Comparison of ENCODE assay signal across 11 cellular contexts in the genomic region with DNA sequence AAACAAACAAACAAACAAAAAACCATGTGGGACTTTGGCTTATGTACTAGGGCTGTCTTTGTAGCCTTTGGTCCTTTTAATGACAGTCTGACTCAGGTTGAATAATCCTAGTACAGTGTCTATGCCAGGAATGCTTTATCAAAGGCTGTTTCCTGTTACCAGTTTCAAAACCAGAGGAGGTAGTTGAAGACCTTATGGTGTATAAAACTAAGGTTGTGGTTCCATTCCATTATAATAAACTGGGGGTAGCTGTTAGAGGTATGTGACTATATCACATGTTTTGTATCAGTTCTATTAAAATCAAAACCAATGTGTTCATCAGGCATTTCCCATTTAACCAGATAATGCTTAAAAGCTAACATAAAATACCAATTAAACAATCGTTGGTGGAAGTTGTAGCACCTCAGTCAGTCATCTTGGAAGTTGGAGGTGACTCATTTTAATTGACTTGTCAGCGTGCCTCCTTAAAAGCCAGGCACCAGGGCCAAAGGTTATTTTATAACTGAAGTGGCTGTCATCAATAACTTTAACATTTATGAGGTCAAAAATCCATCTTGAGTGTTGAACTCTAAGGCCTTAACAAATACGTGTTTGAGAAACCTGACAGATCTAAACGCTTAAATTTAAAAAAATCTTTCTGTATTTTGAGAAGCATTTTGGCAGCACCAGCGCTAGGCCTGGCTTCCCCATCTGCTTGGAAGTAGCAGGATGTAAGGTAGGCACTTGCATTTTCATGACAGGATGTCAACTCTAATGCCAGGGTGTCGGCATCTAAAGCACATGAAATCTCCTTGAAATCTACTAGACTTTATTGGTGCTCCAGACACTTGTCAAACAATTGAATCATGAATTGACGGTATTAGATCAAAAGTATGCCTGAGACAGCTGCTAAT.
DNase-seq lines count a peak whose midpoint lies in the region; ATAC-seq, FAIRE-seq and TF ChIP-seq lines count a peak whose summit lies in the region.
"Had no signal": no experiment of that assay in that cellular context is flagged by ENCODE, and none has a peak within 500 bp of the region (broad histone marks: within the 10 kb centered on the region; RNA-seq: fewer than 3 reads in every experiment).

No MANE protein-coding gene starts in this region.

- no peaks in the 10 kb centered on the region for H3K27me3 Mint-ChIP-seq in Calu3 (ENCODE audit: unreplicated experiment)
- no peaks in the 10 kb centered on the region for H3K27me3 Mint-ChIP-seq in activated naive CD8-positive, alpha-beta T cell treated with anti-CD3 and anti-CD28 coated beads, Interleukin-2, amount 50 U/mL, for 24 hours
- no peaks in the 10 kb centered on the region for H3K27me3 Mint-ChIP-seq in osteocyte (ENCODE audit: unreplicated experiment)

- no peak for TF ChIP-seq CTCF in Calu3 (IDR thresholded peaks at IDR 0.05; ENCODE audit: unreplicated experiment)
- TF ChIP-seq CTCF in left lung (IDR thresholded peaks at IDR 0.05) = no peak
- TF ChIP-seq CTCF in body of pancreas (IDR thresholded peaks at IDR 0.05) = no peak
- TF ChIP-seq CTCF in osteocyte (IDR thresholded peaks at IDR 0.05) = no peak

- no TSS peak for BruUV-seq in Calu3 (replicated peaks; lab: Mats Ljungman, UMichigan)

- H3K36me3 ChIP-seq in left lung = peaks cover 0 to 11% of the 10 kb centered on the region in 2 donors
- no peaks in the 10 kb centered on the region for H3K36me3 ChIP-seq in body of pancreas (replicated peaks in 1 of 2; ENCODE audit: insufficient read depth in 1 of 2, low read depth in 2 of 2)
- H3K36me3 ChIP-seq: neutrophil, uterus had no signal

- H3K4me3 ChIP-seq in left lung = no peak overlapping the region
- no peak overlapping the region for H3K4me3 ChIP-seq in body of pancreas
- H3K4me3 ChIP-seq: uterus had no signal

- H3K4me3 Mint-ChIP-seq in Calu3 (ENCODE audit: low read depth, unreplicated experiment) (no peak overlapping the region), osteocyte (ENCODE audit: unreplicated experiment) (no peak overlapping the region)
- no peak overlapping the region for H3K4me3 Mint-ChIP-seq in activated naive CD8-positive, alpha-beta T cell treated with anti-CD3 and anti-CD28 coated beads, Interleukin-2, amount 50 U/mL, for 24 hours

- peak; percentile 80 for ATAC-seq in activated naive CD8-positive, alpha-beta T cell treated with anti-CD3 and anti-CD28 coated beads, Interleukin-2, amount 50 U/mL, for 24 hours
- peak; percentile 27 for ATAC-seq in left lung
- ATAC-seq in HG02852 (IDR thresholded peaks at IDR 0.05; ENCODE audit: unreplicated experiment) = no peak
- no peak for ATAC-seq in body of pancreas

- TF ChIP-seq POLR2A in H54 (IDR thresholded peaks at IDR 0.05; ENCODE audit: low read depth, low read length) (no peak), body of pancreas (IDR thresholded peaks at IDR 0.05) (no peak)

- no peaks in the 10 kb centered on the region for H3K4me1 Mint-ChIP-seq in Calu3 (ENCODE audit: low read depth, unreplicated experiment)
- H3K4me1 Mint-ChIP-seq in activated naive CD8-positive, alpha-beta T cell treated with anti-CD3 and anti-CD28 coated beads, Interleukin-2, amount 50 U/mL, for 24 hours = peaks cover 47% of the 10 kb centered on the region
- H3K4me1 Mint-ChIP-seq in osteocyte (ENCODE audit: unreplicated experiment) = peaks cover 43% of the 10 kb centered on the region

- intact Hi-C loops in Calu3 (cut with micrococcal nuclease; ENCODE audit: unreplicated experiment) (loop anchor here (5.0 to 10.0 kb wide), 2 partner anchors 36 to 94 kb away; no protein-coding TSS in a partner anchor), left lung (cut with DNase I) (no loop called here), body of pancreas (cut with DNase I) (no loop called here)

- peaks cover 19% of the 10 kb centered on the region for H3K36me3 Mint-ChIP-seq in Calu3 (ENCODE audit: insufficient read depth, unreplicated experiment)
- H3K36me3 Mint-ChIP-seq in activated naive CD8-positive, alpha-beta T cell treated with anti-CD3 and anti-CD28 coated beads, Interleukin-2, amount 50 U/mL, for 24 hours (ENCODE audit: low read depth) = peaks cover 9% of the 10 kb centered on the region
- peaks cover 22% of the 10 kb centered on the region for H3K36me3 Mint-ChIP-seq in osteocyte (ENCODE audit: unreplicated experiment)

- H3K4me1 ChIP-seq in left lung = peaks cover 0 to 4% of the 10 kb centered on the region in 2 donors
- peaks cover 18% of the 10 kb centered on the region for H3K4me1 ChIP-seq in body of pancreas
- H3K4me1 ChIP-seq: uterus had no signal

- H3K27ac Mint-ChIP-seq in Calu3 (ENCODE audit: unreplicated experiment) = peak overlapping the region; percentile 39
- H3K27ac Mint-ChIP-seq in activated naive CD8-positive, alpha-beta T cell treated with anti-CD3 and anti-CD28 coated beads, Interleukin-2, amount 50 U/mL, for 24 hours = peak overlapping the region; percentile 34
- no peak overlapping the region for H3K27ac Mint-ChIP-seq in osteocyte (ENCODE audit: unreplicated experiment)

- H3K9me3 ChIP-seq in left lung (no peaks in the 10 kb centered on the region), body of pancreas (no peaks in the 10 kb centered on the region)
- H3K9me3 ChIP-seq: neutrophil, uterus had no signal

- FAIRE-seq in H54 (lab: Jason Lieb, UNC) = peak; percentile 96

- 64 to 72% methylated on average over 7 of the region's 7 CpGs for WGBS in body of pancreas, 2 donors

- DNase-seq in Calu3 (no peak), H54 (ENCODE audit: insufficient read length, low spot score) (peak; percentile 31), left lung (no peak), body of pancreas (no peak), osteocyte (ENCODE audit: extremely low spot score, unreplicated experiment) (no peak)
- no peak for DNase-seq in activated naive CD8-positive, alpha-beta T cell treated with anti-CD3 and anti-CD28 coated beads, Interleukin-2, amount 50 U/mL, for 24 hours
- DNase-seq in NK-92 treated with Interleukin-12 subunit alpha and Interleukin-12 subunit beta, amount 100 ng/mL, for 24 hours (lab: John Stamatoyannopoulos, UW) = no peak
- DNase-seq: NCI-H748 treated with DMSO at 0.1 percent for 48 hours, uterus had no signal

- no peaks in the 10 kb centered on the region for H3K9me3 Mint-ChIP-seq in Calu3 (ENCODE audit: low read depth, unreplicated experiment)
- no peaks in the 10 kb centered on the region for H3K9me3 Mint-ChIP-seq in activated naive CD8-positive, alpha-beta T cell treated with anti-CD3 and anti-CD28 coated beads, Interleukin-2, amount 50 U/mL, for 24 hours
- H3K9me3 Mint-ChIP-seq in osteocyte (ENCODE audit: unreplicated experiment) = peaks cover 5% of the 10 kb centered on the region

- CTCF ChIA-PET in Calu3 (lab: Charles Lee) = interaction anchor here (0.6 kb wide), 1 partner anchor 21 kb away, joined by 4 read pairs; no protein-coding TSS in a partner anchor

- H3K27me3 ChIP-seq in left lung (no peaks in the 10 kb centered on the region), body of pancreas (no peaks in the 10 kb centered on the region)
- H3K27me3 ChIP-seq: neutrophil, uterus had no signal

- H3K27ac ChIP-seq in left lung = no peak overlapping the region
- H3K27ac ChIP-seq in body of pancreas = peak overlapping the region in 1 of 4 donors; percentile 30
- H3K27ac ChIP-seq: neutrophil, uterus had no signal

Comparison
In these comparisons a context has a peak if more than half of its experiments do, and no peak if none do; other contexts are left out.
1. ATAC-seq: peak in activated naive CD8-positive, alpha-beta T cell treated with anti-CD3 and anti-CD28 coated beads, Interleukin-2, amount 50 U/mL, for 24 hours (single experiment) and left lung (single experiment); none in HG02852 (single experiment) and body of pancreas (single experiment).